Comparison of ENCODE assay signal across 18 cellular contexts in the genomic region with DNA sequence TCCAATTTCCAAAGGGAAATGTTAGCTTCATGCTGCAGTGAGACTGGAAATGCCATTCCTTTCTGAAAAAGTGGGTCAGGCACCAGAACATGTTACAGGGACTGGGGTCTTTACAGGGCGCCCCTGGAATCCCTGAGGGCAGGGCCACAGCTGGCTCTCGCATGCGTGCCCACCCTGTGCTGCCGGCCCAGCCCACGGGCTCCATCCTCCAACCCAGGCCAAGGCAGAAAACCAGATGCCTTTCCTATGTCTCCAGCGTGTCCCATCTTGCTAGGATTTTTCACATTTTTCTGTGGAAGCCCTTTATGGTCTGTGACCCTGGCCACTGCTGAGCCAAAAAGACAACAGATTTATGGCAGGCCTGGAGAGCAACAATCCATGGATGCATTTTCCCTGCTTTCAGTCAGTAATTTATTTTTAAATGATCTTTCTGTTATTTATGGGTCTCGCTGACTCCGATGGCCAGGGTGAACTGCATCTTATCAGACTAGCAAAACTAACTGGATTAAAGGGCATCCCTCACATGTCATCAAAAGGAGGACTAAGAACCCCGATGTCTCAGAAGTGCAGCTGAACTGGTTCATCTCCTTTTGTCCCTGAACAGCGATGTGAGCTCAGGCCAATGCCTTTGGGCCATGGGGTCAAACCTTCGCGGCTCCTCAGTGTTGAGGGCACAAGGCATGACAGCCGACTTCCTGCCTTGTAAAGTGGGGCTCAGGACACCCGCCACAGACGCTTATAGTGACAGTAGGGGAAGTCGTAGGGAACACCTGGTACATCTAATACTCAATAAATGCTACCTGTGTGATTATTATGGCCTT.
DNase-seq lines count a peak whose midpoint lies in the region; ATAC-seq, FAIRE-seq and TF ChIP-seq lines count a peak whose summit lies in the region.
"Had no signal": no experiment of that assay in that cellular context is flagged by ENCODE, and none has a peak within 500 bp of the region (broad histone marks: within the 10 kb centered on the region; RNA-seq: fewer than 3 reads in every experiment).

No MANE protein-coding gene starts in this region.

- TF ChIP-seq POLR2A in HepG2 (IDR thresholded peaks at IDR 0.05; ENCODE audit: insufficient read depth in 1 of 2, low read depth in 2 of 2, low read length in 2 of 2) = no peak
- TF ChIP-seq POLR2A in prostate gland (IDR thresholded peaks at IDR 0.05) = no peak

- H3K4me3 ChIP-seq in liver (ENCODE audit: low read depth in 1 of 3, low read length in 3 of 3) (no peak overlapping the region), HepG2 (replicated peaks in 1 of 3; ENCODE audit: insufficient read depth in 1 of 3, low read depth in 2 of 3, low read length in 3 of 3) (no peak overlapping the region), kidney (ENCODE audit: low read length in 2 of 2) (no peak overlapping the region), prostate gland (no peak overlapping the region)
- H3K4me3 ChIP-seq: PC-9 had no signal

- no peak overlapping the region for H3K4me2 ChIP-seq in HepG2 (ENCODE audit: low read depth, low read length)
- H3K4me2 ChIP-seq: PC-9 had no signal

- WGBS in liver = 84% methylated on average over 16 of the region's 16 CpGs
- 73% methylated on average over 16 of the region's 16 CpGs for WGBS in HepG2 (ENCODE audit: low lambda C conversion rate)
- WGBS in prostate gland = 50% methylated on average over 16 of the region's 16 CpGs

- H4K20me1 ChIP-seq in HepG2 (ENCODE audit: insufficient read depth, low read length) = no peaks in the 10 kb centered on the region

- H3K36me3 ChIP-seq in liver (ENCODE audit: control insufficient read depth in 4 of 4, insufficient read depth in 3 of 4, low read depth in 1 of 4, low read length in 3 of 4) (no peaks in the 10 kb centered on the region), HepG2 (replicated peaks in 1 of 2; ENCODE audit: control insufficient read depth in 1 of 2, insufficient read depth in 2 of 2, low read length in 2 of 2) (no peaks in the 10 kb centered on the region), kidney (ENCODE audit: control insufficient read depth in 1 of 2, insufficient read depth in 2 of 2, low read length in 2 of 2) (no peaks in the 10 kb centered on the region), prostate gland (no peaks in the 10 kb centered on the region)

- no peaks in the 10 kb centered on the region for H3K9me3 ChIP-seq in liver (ENCODE audit: control insufficient read depth in 4 of 4, low read length in 3 of 4)
- H3K9me3 ChIP-seq in HepG2 (ENCODE audit: low read length) = no peaks in the 10 kb centered on the region
- no peaks in the 10 kb centered on the region for H3K9me3 ChIP-seq in kidney (ENCODE audit: control insufficient read depth in 1 of 2, low read length in 2 of 2)
- no peaks in the 10 kb centered on the region for H3K9me3 ChIP-seq in prostate gland

- no TSS peak for BruUV-seq in HepG2 (replicated peaks; lab: Mats Ljungman, UMichigan)

- POLR2A ChIA-PET in HepG2 (lab: Yijun Ruan, JAX) = no interaction called here

- TF ChIP-seq EP300 in HepG2 (IDR thresholded peaks at IDR 0.05; ENCODE audit: low read depth in 2 of 2, low read length in 2 of 2) (no peak), HepG2 (CRISPR knock-in tag; IDR thresholded peaks at IDR 0.05; ENCODE audit: borderline replicate concordance) (no peak)

- H3K27ac ChIP-seq in liver (ENCODE audit: low read depth in 1 of 2, low read length in 2 of 2) (no peak overlapping the region), HepG2 (ENCODE audit: extremely low read length, insufficient read depth, low read length) (no peak overlapping the region), kidney (ENCODE audit: low read depth in 2 of 2, low read length in 2 of 2) (no peak overlapping the region), prostate gland (no peak overlapping the region)
- H3K27ac ChIP-seq: C4-2B, PC-9 had no signal

- no peaks in the 10 kb centered on the region for H3K79me2 ChIP-seq in HepG2 (ENCODE audit: insufficient read depth, low read length)

- H3K9ac ChIP-seq in liver (ENCODE audit: low read depth in 1 of 2, low read length in 2 of 2) = no peak overlapping the region
- no peak overlapping the region for H3K9ac ChIP-seq in HepG2 (ENCODE audit: insufficient read depth, low read depth, low read length)
- H3K9ac ChIP-seq in kidney (ENCODE audit: low read length in 2 of 2) = no peak overlapping the region

- no peaks in the 10 kb centered on the region for H3K27me3 ChIP-seq in liver (ENCODE audit: control insufficient read depth in 4 of 4, insufficient read depth in 4 of 4, low read length in 3 of 4)
- no peaks in the 10 kb centered on the region for H3K27me3 ChIP-seq in HepG2 (ENCODE audit: control insufficient read depth in 1 of 2, insufficient read depth in 2 of 2, low read length in 2 of 2)
- H3K27me3 ChIP-seq in prostate gland (replicated peaks; ENCODE audit: insufficient read depth) = no peaks in the 10 kb centered on the region

- FAIRE-seq in HepG2 (lab: Jason Lieb, UNC) (no peak), kidney (lab: Jason Lieb, UNC) (no peak)
- FAIRE-seq: A204.1, GM18507 had no signal

- CTCF ChIA-PET in HepG2 (lab: Yijun Ruan, JAX; ENCODE audit: low intra/inter-chr PET ratio, low total read pairs) = no interaction called here

- H3K4me1 ChIP-seq in liver (ENCODE audit: control insufficient read depth in 4 of 4, insufficient read depth in 4 of 4, low read length in 3 of 4) = peaks cover 0 to 4% (median 0%) of the 10 kb centered on the region in 4 donors
- no peaks in the 10 kb centered on the region for H3K4me1 ChIP-seq in HepG2 (ENCODE audit: insufficient read depth, low read length)
- no peaks in the 10 kb centered on the region for H3K4me1 ChIP-seq in kidney (ENCODE audit: control insufficient read depth in 1 of 2, insufficient read depth in 1 of 2, low read depth in 1 of 2, low read length in 2 of 2)
- H3K4me1 ChIP-seq in prostate gland (replicated peaks) = no peaks in the 10 kb centered on the region

- TF ChIP-seq CTCF in liver (IDR thresholded peaks at IDR 0.05; ENCODE audit: low read depth, low read length, missing input control) (no peak), HepG2 (CRISPR knock-in tag; IDR thresholded peaks at IDR 0.05) (no peak), kidney (IDR thresholded peaks at IDR 0.05; ENCODE audit: borderline replicate concordance, extremely low read depth, insufficient read depth) (no peak), prostate gland (IDR thresholded peaks at IDR 0.05) (no peak)

- no peak for TF ChIP-seq RAD21 in liver (IDR thresholded peaks at IDR 0.05)
- no peak for TF ChIP-seq RAD21 in HepG2 (CRISPR knock-in tag; IDR thresholded peaks at IDR 0.05)

- ATAC-seq in HepG2 (no peak), HG02588 (IDR thresholded peaks at IDR 0.05; ENCODE audit: unreplicated experiment) (no peak)
- ATAC-seq: HCT116 had no signal

- intact Hi-C loops in HepG2 (cut with micrococcal nuclease; ENCODE audit: unreplicated experiment) (no loop called here), kidney (cut with DNase I) (no loop called here), prostate gland (cut with DNase I) (no loop called here)

- DNase-seq in HepG2 (ENCODE audit: low spot score) (no peak), kidney (peak; percentile 72), prostate gland (ENCODE audit: low spot score) (peak; percentile 9), NCI-H446 (lab: John Stamatoyannopoulos, UW) (no peak), NCI-H1417 (lab: John Stamatoyannopoulos, UW) (no peak), SKM-1 treated with dmso at 0.1 percent for 144 hours (lab: John Stamatoyannopoulos, UW; ENCODE audit: unreplicated experiment) (no peak)
- DNase-seq: MV-4-11, NCI-H1436, NCI-H2081, NCI-H226, PC-9, Right ventricle myocardium superior had no signal

- no peak overlapping the region for H2AFZ ChIP-seq in HepG2 (ENCODE audit: low read length)
- H2AFZ ChIP-seq: PC-9 had no signal

- in situ Hi-C loops in HepG2 (cut with HindIII; ENCODE audit: extremely low pct_ligation_motif_present, low pct_unique_long_range_greater_than_20kb) = no loop called here

TF ChIP-seq in liver, 16 proteins besides CTCF, POLR2A, EP300 and RAD21:
- TF ChIP-seq GABPA (IDR thresholded peaks at IDR 0.05 in 1 of 2, conservative IDR thresholded peaks at IDR 0.05 in 1 of 2) (no peak), NR2F2 (IDR thresholded peaks at IDR 0.05) (peak; percentile 75)
- TF ChIP-seq, protein P1, sequence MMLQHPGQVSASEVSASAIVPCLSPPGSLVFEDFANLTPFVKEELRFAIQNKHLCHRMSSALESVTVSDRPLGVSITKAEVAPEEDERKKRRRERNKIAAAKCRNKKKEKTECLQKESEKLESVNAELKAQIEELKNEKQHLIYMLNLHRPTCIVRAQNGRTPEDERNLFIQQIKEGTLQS (IDR thresholded peaks at IDR 0.05) = no peak

TF ChIP-seq in HepG2, 621 proteins besides CTCF, POLR2A, EP300 and RAD21:
- no peak for TF ChIP-seq POLR2AphosphoS5 (IDR thresholded peaks at IDR 0.05; ENCODE audit: low read depth, low read length)
- TF ChIP-seq SPEN (CRISPR knock-in tag; IDR thresholded peaks at IDR 0.05; ENCODE audit: low read depth) = no peak
- TF ChIP-seq ZSCAN31 (CRISPR knock-in tag; IDR thresholded peaks at IDR 0.05; ENCODE audit: low read depth) = no peak
TF ChIP-seq in HepG2: peak in this region for 0.

Comparison
In these comparisons a context has a peak if more than half of its experiments do, and no peak if none do; other contexts are left out.
1. DNase-seq: peak in kidney (single experiment) and prostate gland (single experiment); none in HepG2 (single experiment), NCI-H446 (0 of 2), NCI-H1417 (0 of 3) and SKM-1 treated with dmso at 0.1 percent for 144 hours (single experiment).